19 cellular contexts compared by ENCODE assay signal in the genomic region with DNA sequence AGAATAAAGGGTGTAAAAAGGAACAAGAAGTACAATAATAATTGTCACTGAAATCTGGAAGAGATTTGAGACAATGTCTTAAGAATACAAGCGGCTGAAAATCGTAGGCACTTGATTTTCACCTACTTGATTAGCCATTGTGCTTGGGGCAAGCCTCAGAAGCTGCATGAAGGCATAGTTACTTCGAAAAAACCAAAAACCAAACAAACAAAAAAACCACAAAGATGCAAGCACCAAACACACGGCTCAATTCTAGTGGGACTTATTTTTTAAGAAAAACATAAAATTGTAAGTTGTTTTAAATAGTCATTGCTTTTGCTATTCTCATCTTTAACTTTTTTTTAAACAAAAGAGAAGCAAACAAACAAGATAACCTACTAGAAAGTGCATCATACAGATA.
"Had no signal": no experiment of that assay in that cellular context is flagged by ENCODE, and none has a peak within 500 bp of the region (broad histone marks: within the 10 kb centered on the region; RNA-seq: fewer than 3 reads in every experiment).

No MANE protein-coding gene starts in this region.

- H3K9me3 ChIP-seq: MG63, SJSA1 had no signal

- DNase-seq: IMR-90, Kasumi-1, KG1, MG63, NCI-H1092 treated with DMSO at 0.1 percent for 48 hours, NCI-H1436, NCI-H1694, NCI-H187 treated with DMSO at 0.1 percent for 48 hours, NCI-H2029 treated with DMSO at 0.1 percent for 48 hours, NCI-H2171 treated with DMSO at 0.1 percent for 48 hours, NCI-H345, NCI-H446 treated with DMSO at 0.1 percent for 48 hours, NCI-H510A treated with DMSO at 0.1 percent for 48 hours, NCI-H526, Right ventricle myocardium superior, RPMI8226, SIG-M5 had no signal

- H3K27me3 ChIP-seq: MG63 had no signal

- H3K36me3 ChIP-seq: MG63, SJSA1 had no signal

- H3K4me3 ChIP-seq: MG63, SJSA1, SK-N-MC had no signal

- H3K27ac ChIP-seq: SJSA1, SK-N-MC had no signal
